ENCODE assay signal across 33 cellular contexts in the genomic region with DNA sequence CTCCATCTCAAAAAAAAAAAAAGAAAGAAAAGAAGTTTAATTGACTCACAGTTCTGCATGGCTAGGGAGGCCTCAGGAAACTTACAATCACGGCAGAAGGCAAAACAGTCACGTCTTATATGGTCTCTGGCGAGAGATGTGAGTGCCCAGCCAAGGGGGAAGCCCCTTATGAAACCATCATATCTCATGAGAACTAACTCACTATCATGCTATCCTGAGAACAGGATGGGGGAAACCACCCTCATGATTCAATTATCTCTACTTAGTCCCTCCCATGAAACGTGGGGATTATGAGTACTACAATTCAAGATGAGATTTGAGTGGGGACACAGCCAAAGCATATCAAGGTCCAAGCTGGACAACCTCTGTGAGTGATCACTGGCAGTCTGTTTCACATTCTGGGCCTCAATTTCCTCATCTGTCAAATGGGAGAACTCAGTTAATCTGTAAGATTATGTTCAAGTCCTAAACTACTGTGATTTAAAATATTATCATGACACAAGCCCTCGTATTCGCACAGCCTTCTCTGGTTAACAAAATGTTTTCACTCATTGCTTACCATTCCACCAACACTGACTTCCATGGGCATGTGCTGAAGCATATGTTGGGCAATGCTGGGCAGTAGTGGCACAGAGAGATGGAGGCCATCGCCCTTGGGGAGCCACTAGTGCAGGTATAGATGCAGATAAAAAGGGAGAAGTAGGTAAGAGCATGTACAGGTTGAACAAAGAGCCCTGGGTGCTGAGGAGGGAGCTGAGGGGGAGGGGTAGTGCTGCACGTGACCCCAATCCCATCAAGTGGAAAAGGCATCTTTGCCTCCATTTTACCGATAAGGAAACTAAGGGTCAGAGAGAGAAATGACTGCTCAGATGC. TPM values are rescaled to one million over a fixed set of nuclear protein-coding genes. Genes with fewer than 3 reads are reported as not detected.
DNase-seq lines count a peak whose midpoint lies in the region; ATAC-seq, FAIRE-seq and TF ChIP-seq lines count a peak whose summit lies in the region.
"Had no signal": no experiment of that assay in that cellular context is flagged by ENCODE, and none has a peak within 500 bp of the region (broad histone marks: within the 10 kb centered on the region; RNA-seq: fewer than 3 reads in every experiment).

No MANE protein-coding gene starts in this region.

- no peak overlapping the region for H3K27ac ChIP-seq in IMR-90 (ENCODE audit: insufficient read depth, low read length)
- no peak overlapping the region for H3K27ac ChIP-seq in H1 (ENCODE audit: low read depth, low read length)
- H3K27ac ChIP-seq in smooth muscle cell (ENCODE audit: low read depth), result peak overlapping the region; percentile 76
- H3K27ac ChIP-seq in CD8-positive, alpha-beta memory T cell (ENCODE audit: low read depth, low read length), result no peak overlapping the region
- H3K27ac ChIP-seq: gastrocnemius medialis, PC-9, right atrium auricular region, upper lobe of left lung had no signal

- H3K79me1 ChIP-seq in IMR-90 (ENCODE audit: low read depth in 1 of 2, low read length in 2 of 2) (no peaks in the 10 kb centered on the region), H1 (ENCODE audit: low read depth, low read length) (no peaks in the 10 kb centered on the region)

- H3K9me1 ChIP-seq in IMR-90 (ENCODE audit: insufficient read depth, low read length), result no peaks in the 10 kb centered on the region

- H3K18ac ChIP-seq in IMR-90 (ENCODE audit: low read depth, low read length) (no peak overlapping the region), H1 (ENCODE audit: extremely low read depth, low read length) (peak overlapping the region; percentile 100)

- H3K56ac ChIP-seq in IMR-90 (ENCODE audit: extremely low read depth, insufficient read depth, low read length), result no peak overlapping the region
- no peak overlapping the region for H3K56ac ChIP-seq in H1 (replicated peaks; ENCODE audit: insufficient read length, low read depth, low read length)

- H3K4me3 ChIP-seq in IMR-90 (ENCODE audit: insufficient read depth, low read depth, low read length), result no peak overlapping the region
- no peak overlapping the region for H3K4me3 ChIP-seq in H1 (ENCODE audit: extremely low read depth in 1 of 4, insufficient read depth in 2 of 4, low read depth in 3 of 4, low read length in 4 of 4)
- no peak overlapping the region for H3K4me3 ChIP-seq in smooth muscle cell
- H3K4me3 ChIP-seq in CD8-positive, alpha-beta memory T cell (ENCODE audit: low read length), result no peak overlapping the region
- H3K4me3 ChIP-seq in lower leg skin (ENCODE audit: low read depth, poor library complexity, severe bottlenecking), result no peak overlapping the region
- H3K4me3 ChIP-seq: gastrocnemius medialis, PC-9, right atrium auricular region, upper lobe of left lung had no signal

- H2BK120ac ChIP-seq in IMR-90 (ENCODE audit: low read depth, low read length), result no peak overlapping the region
- no peak overlapping the region for H2BK120ac ChIP-seq in H1 (replicated peaks; ENCODE audit: low read depth, low read length)

- peak overlapping the region; percentile 39 for H3K27ac Mint-ChIP-seq in activated naive CD4-positive, alpha-beta T cell treated with anti-CD3 and anti-CD28 coated beads, Interleukin-2, amount 10 ng/mL, durations not matched to agents 7 days and 5 days
- no peak overlapping the region for H3K27ac Mint-ChIP-seq in CD8-positive, alpha-beta memory T cell
- H3K27ac Mint-ChIP-seq: activated naive CD4-positive, alpha-beta T cell treated with anti-CD3 and anti-CD28 coated beads, Interleukin-2, amount 50 U/mL, for 24 hours had no signal

- no CpG with 5 or more reads among the region's 9 CpGs for WGBS in IMR-90 (ENCODE audit: extremely low coverage in 2 of 2, insufficient read length in 1 of 2), 2 experiments
- 82% methylated on average over 9 of the region's 9 CpGs; no CpG with 5 or more reads in 1 of the 2 experiments for WGBS in H1 (ENCODE audit: extremely low coverage in 1 of 2, insufficient coverage in 1 of 2, insufficient read length in 1 of 2, insufficient replicate concordance in 2 of 2, low coverage in 1 of 2, low lambda C conversion rate in 2 of 2, missing lambda C conversion rate in 1 of 2), 2 experiments
- WGBS in smooth muscle cell (ENCODE audit: low lambda C conversion rate), result 88% methylated on average over 9 of the region's 9 CpGs
- WGBS in lower leg skin, 2 donors, result 74 to 83% methylated on average over 9 of the region's 9 CpGs

- peak overlapping the region; percentile 60; the same call in 1 of the 2 replicates for H2BK20ac ChIP-seq in IMR-90 (ENCODE audit: low read depth, low read length)
- peak overlapping the region; percentile 100 for H2BK20ac ChIP-seq in H1 (ENCODE audit: low read length)

- H3K27me3 Mint-ChIP-seq in activated naive CD4-positive, alpha-beta T cell treated with anti-CD3 and anti-CD28 coated beads, Interleukin-2, amount 10 ng/mL, durations not matched to agents 7 days and 5 days, result peaks cover 24% of the 10 kb centered on the region
- peaks cover 0 to 1% of the 10 kb centered on the region in 2 donors for H3K27me3 Mint-ChIP-seq in CD8-positive, alpha-beta memory T cell
- H3K27me3 Mint-ChIP-seq: activated naive CD4-positive, alpha-beta T cell treated with anti-CD3 and anti-CD28 coated beads, Interleukin-2, amount 50 U/mL, for 24 hours had no signal

- no peak for ATAC-seq in IMR-90 (ENCODE audit: low read depth)
- ATAC-seq: gastrocnemius medialis, left cardiac atrium, Right ventricle myocardium inferior had no signal

- dilution Hi-C loops in IMR-90 (cut with HindIII; ENCODE audit: low sequenced_read_pairs, unreplicated experiment), result no loop called here

- H3K36me3 ChIP-seq in IMR-90 (ENCODE audit: control insufficient read depth, insufficient read depth, low read length) (no peaks in the 10 kb centered on the region), H1 (ENCODE audit: control insufficient read depth in 2 of 4, insufficient read depth in 4 of 4, low read length in 3 of 4) (no peaks in the 10 kb centered on the region), smooth muscle cell (ENCODE audit: low read depth) (no peaks in the 10 kb centered on the region)
- H3K36me3 ChIP-seq in CD8-positive, alpha-beta memory T cell (ENCODE audit: insufficient read depth, low read length), result no peaks in the 10 kb centered on the region
- H3K36me3 ChIP-seq: gastrocnemius medialis, right atrium auricular region, upper lobe of left lung had no signal

- intact Hi-C loops in IMR-90 (cut with micrococcal nuclease), result no loop called here
- intact Hi-C loops in lower leg skin (cut with DNase I; ENCODE audit: low total_unique reads), result no loop called here

- DNase-seq in activated naive CD4-positive, alpha-beta T cell treated with anti-CD3 and anti-CD28 coated beads, Interleukin-2, amount 10 ng/mL, durations not matched to agents 7 days and 5 days, result no peak
- DNase-seq in activated naive CD4-positive, alpha-beta T cell treated with Interleukin-2 at 50 U/mL for 16 hours, result no peak
- no peak for DNase-seq in IMR-90
- no peak for DNase-seq in H1 (ENCODE audit: low read depth in 1 of 2, low spot score in 2 of 2)
- no peak for DNase-seq in smooth muscle cell (lab: John Stamatoyannopoulos, UW; ENCODE audit: unreplicated experiment)
- no peak for DNase-seq in CD8-positive, alpha-beta memory T cell
- DNase-seq in lower leg skin (ENCODE audit: low spot score in 2 of 2), result no peak
- DNase-seq in NK-92 treated with Interleukin-12 subunit alpha and Interleukin-12 subunit beta, amount 100 ng/mL, for 24 hours (lab: John Stamatoyannopoulos, UW), result no peak
- DNase-seq: activated CD4-positive, alpha-beta T cell treated with anti-CD3 and anti-CD28 coated beads for 1 hour; anterior cingulate cortex; effector CD4-positive, alpha-beta T cell; EL; gastrocnemius medialis; hippocampal formation; KBM-7; left cardiac atrium; mammary epithelial cell; NCI-H1092 treated with DMSO at 0.1 percent for 48 hours; NCI-H187 treated with DMSO at 0.1 percent for 48 hours; NCI-H2171 treated with DMSO at 0.1 percent for 48 hours; NCI-H510A treated with DMSO at 0.1 percent for 48 hours; PC-9; posterior cingulate gyrus; stimulated activated CD4-positive, alpha-beta T cell treated with anti-CD3 and anti-CD28 coated beads, Interleukin-2, amount 100 ng/mL, for 24 hours; stimulated activated CD8-positive, alpha-beta memory T cell treated with anti-CD3 and anti-CD28 coated beads, Interleukin-4, amount 100 ng/mL, for 48 hours; upper lobe of left lung had no signal

- peaks cover 5% of the 10 kb centered on the region for H3K4me1 Mint-ChIP-seq in activated naive CD4-positive, alpha-beta T cell treated with anti-CD3 and anti-CD28 coated beads, Interleukin-2, amount 10 ng/mL, durations not matched to agents 7 days and 5 days
- no peaks in the 10 kb centered on the region for H3K4me1 Mint-ChIP-seq in CD8-positive, alpha-beta memory T cell
- H3K4me1 Mint-ChIP-seq: activated naive CD4-positive, alpha-beta T cell treated with anti-CD3 and anti-CD28 coated beads, Interleukin-2, amount 50 U/mL, for 24 hours had no signal

- POLR2A ChIA-PET in IMR-90 (lab: Charles Lee; ENCODE audit: unreplicated experiment) (no interaction called here), H1 (lab: Charles Lee; ENCODE audit: partially characterized antibody) (interaction anchor here (1.5 to 7.6 kb wide), 6 partner anchors 9 to 218 kb away, joined by 3 to 140 read pairs (median 10); a partner anchor contains a TSS)
- POLR2A ChIA-PET in CD8-positive, alpha-beta memory T cell (lab: Charles Lee), result no interaction called here

- H2AK5ac ChIP-seq in IMR-90 (ENCODE audit: low read depth, low read length) (0 out of 2 replicates have a peak overlapping the region, but pooled peaks have one; percentile 16), H1 (ENCODE audit: low read depth, low read length) (peak overlapping the region; percentile 57)

- no peak overlapping the region for H2BK5ac ChIP-seq in IMR-90 (ENCODE audit: low read depth, low read length, poor library complexity, severe bottlenecking)
- H2BK5ac ChIP-seq in H1 (ENCODE audit: low read depth, low read length), result peak overlapping the region; percentile 99; the same call in 1 of the 2 replicates

- CTCF ChIA-PET in activated naive CD4-positive, alpha-beta T cell treated with anti-CD3 and anti-CD28 coated beads, Interleukin-2, amount 10 ng/mL, durations not matched to agents 7 days and 5 days (lab: Charles Lee), result no interaction called here
- CTCF ChIA-PET in IMR-90 (lab: Yijun Ruan, JAX), result no interaction called here
- CTCF ChIA-PET in H1 (lab: Charles Lee; ENCODE audit: partially characterized antibody), result interaction anchor here (1.9 to 2.0 kb wide), 2 partner anchors 8 to 90 kb away, joined by 4 to 5 read pairs; no protein-coding TSS in a partner anchor
- CTCF ChIA-PET in CD8-positive, alpha-beta memory T cell (lab: Charles Lee), result no interaction called here

- no peak overlapping the region for H4K8ac ChIP-seq in IMR-90 (ENCODE audit: low read depth in 2 of 2, low read length in 2 of 2)
- H4K8ac ChIP-seq in H1 (ENCODE audit: extremely low read depth, insufficient read depth, low read length), result no peak overlapping the region

- H3K4me2 ChIP-seq in IMR-90 (ENCODE audit: low read depth, low read length) (no peak overlapping the region), H1 (ENCODE audit: insufficient read depth in 1 of 2, low read depth in 2 of 2, low read length in 2 of 2) (peak overlapping the region in 1 of 2 experiments; percentile 55; a peak in 1 of 4 replicates), smooth muscle cell (no peak overlapping the region)
- H3K4me2 ChIP-seq: PC-9, SK-N-SH had no signal

- no peak for TF ChIP-seq POLR2A in IMR-90 (IDR thresholded peaks at IDR 0.05; ENCODE audit: low read depth, low read length)
- TF ChIP-seq POLR2A in H1 (IDR thresholded peaks at IDR 0.05; ENCODE audit: control extremely low read depth in 1 of 2, low read depth in 2 of 2, low read length in 2 of 2), result no peak
- no peak for TF ChIP-seq POLR2A in lower leg skin (IDR thresholded peaks at IDR 0.05)

- H3K4ac ChIP-seq in IMR-90 (ENCODE audit: low read depth, low read length) (no peak overlapping the region), H1 (replicated peaks; ENCODE audit: insufficient read length, low read depth, low read length) (no peak overlapping the region)

- peak overlapping the region; percentile 100; the same call in 1 of the 2 replicates for H2BK12ac ChIP-seq in H1 (ENCODE audit: low read depth, low read length)

- H3K4me1 ChIP-seq in IMR-90 (ENCODE audit: control insufficient read depth, insufficient read depth, low read length) (no peaks in the 10 kb centered on the region), H1 (replicated peaks in 1 of 4; ENCODE audit: control insufficient read depth in 3 of 4, insufficient read depth in 4 of 4, low read length in 3 of 4) (peaks cover 21 to 40% (median 28%) of the 10 kb centered on the region in 4 experiments), smooth muscle cell (ENCODE audit: low read depth) (peaks cover 41% of the 10 kb centered on the region)
- H3K4me1 ChIP-seq in CD8-positive, alpha-beta memory T cell (ENCODE audit: insufficient read depth, low read length), result no peaks in the 10 kb centered on the region
- H3K4me1 ChIP-seq: gastrocnemius medialis, right atrium auricular region had no signal

- H4K5ac ChIP-seq in IMR-90 (ENCODE audit: low read depth, low read length) (no peak overlapping the region), H1 (ENCODE audit: insufficient read length, low read depth, low read length) (no peak overlapping the region)

- in situ Hi-C loops in IMR-90 (cut with MboI; ENCODE audit: low sequenced_read_pairs), result no loop called here

- no peaks in the 10 kb centered on the region for H3K9me3 Mint-ChIP-seq in activated naive CD4-positive, alpha-beta T cell treated with anti-CD3 and anti-CD28 coated beads, Interleukin-2, amount 10 ng/mL, durations not matched to agents 7 days and 5 days
- H3K9me3 Mint-ChIP-seq in CD8-positive, alpha-beta memory T cell, result no peaks in the 10 kb centered on the region
- H3K9me3 Mint-ChIP-seq: activated naive CD4-positive, alpha-beta T cell treated with anti-CD3 and anti-CD28 coated beads, Interleukin-2, amount 50 U/mL, for 24 hours had no signal

- no peaks in the 10 kb centered on the region for H3K36me3 Mint-ChIP-seq in activated naive CD4-positive, alpha-beta T cell treated with anti-CD3 and anti-CD28 coated beads, Interleukin-2, amount 10 ng/mL, durations not matched to agents 7 days and 5 days
- H3K36me3 Mint-ChIP-seq in CD8-positive, alpha-beta memory T cell, result no peaks in the 10 kb centered on the region
- H3K36me3 Mint-ChIP-seq: activated naive CD4-positive, alpha-beta T cell treated with anti-CD3 and anti-CD28 coated beads, Interleukin-2, amount 50 U/mL, for 24 hours had no signal

- no peaks in the 10 kb centered on the region; the same call in 1 of the 2 replicates for H3K23me2 ChIP-seq in H1 (ENCODE audit: low read depth, low read length)

- H2BK15ac ChIP-seq in IMR-90 (ENCODE audit: low read depth, low read length) (no peak overlapping the region), H1 (ENCODE audit: low read length) (peak overlapping the region; percentile 3; the same call in 1 of the 2 replicates)

- no TSS peak for BruUV-seq in IMR-90 (replicated peaks; lab: Mats Ljungman, UMichigan)

- no peak overlapping the region for H3K9ac ChIP-seq in IMR-90 (ENCODE audit: low read depth, low read length)
- H3K9ac ChIP-seq in H1 (replicated peaks in 1 of 4; ENCODE audit: extremely low read depth in 1 of 4, low read depth in 3 of 4, low read length in 3 of 4), result no peak overlapping the region
- H3K9ac ChIP-seq in smooth muscle cell (ENCODE audit: low read depth), result no peak overlapping the region
- H3K9ac ChIP-seq: SK-N-SH had no signal

- H3K79me2 ChIP-seq in H1 (ENCODE audit: control insufficient read depth in 1 of 2, insufficient read depth in 2 of 2, low read length in 2 of 2) (no peaks in the 10 kb centered on the region), smooth muscle cell (ENCODE audit: low read depth) (no peaks in the 10 kb centered on the region)

- TF ChIP-seq RAD21 in IMR-90 (IDR thresholded peaks at IDR 0.05; ENCODE audit: low read length) (no peak), H1 (IDR thresholded peaks at IDR 0.05 in 1 of 2, conservative IDR thresholded peaks at IDR 0.05 in 1 of 2; ENCODE audit: low read depth in 2 of 2, low read length in 2 of 2) (no peak)

- H3K14ac ChIP-seq in IMR-90 (replicated peaks; ENCODE audit: low read depth, low read length) (no peak overlapping the region), H1 (ENCODE audit: insufficient read length) (no peak overlapping the region)

- TF ChIP-seq CTCF in IMR-90 (conservative IDR thresholded peaks at IDR 0.05; ENCODE audit: low read depth, low read length), result no peak
- no peak for TF ChIP-seq CTCF in H1 (IDR thresholded peaks at IDR 0.05; ENCODE audit: control extremely low read depth in 1 of 3, insufficient read depth in 1 of 3, low read depth in 1 of 3, low read length in 3 of 3)
- no peak for TF ChIP-seq CTCF in smooth muscle cell (IDR thresholded peaks at IDR 0.05; ENCODE audit: borderline replicate concordance, insufficient read depth, poor library complexity, severe bottlenecking)
- TF ChIP-seq CTCF in lower leg skin (IDR thresholded peaks at IDR 0.05), result no peak

- no peak for FAIRE-seq in H1 (lab: Jason Lieb, UNC)
- FAIRE-seq: bronchial epithelial cell, colon, GM18507 had no signal

- no peak for TF ChIP-seq EP300 in H1 (IDR thresholded peaks at IDR 0.05; ENCODE audit: borderline replicate concordance in 1 of 2, low read depth in 2 of 2, low read length in 2 of 2)

- H4K20me1 ChIP-seq in IMR-90 (ENCODE audit: insufficient read depth, low read length) (no peaks in the 10 kb centered on the region), H1 (replicated peaks in 1 of 2; ENCODE audit: control insufficient read depth in 1 of 2, insufficient read depth in 2 of 2, low read length in 2 of 2) (no peaks in the 10 kb centered on the region), smooth muscle cell (ENCODE audit: low read depth) (no peaks in the 10 kb centered on the region)

- H4K91ac ChIP-seq in IMR-90 (ENCODE audit: insufficient read depth, low read depth, low read length) (no peak overlapping the region), H1 (replicated peaks; ENCODE audit: insufficient read length, low read length) (peak overlapping the region; percentile 48)

- H3K9me3 ChIP-seq in IMR-90 (ENCODE audit: control insufficient read depth, insufficient read depth, low read length), result no peaks in the 10 kb centered on the region
- H3K9me3 ChIP-seq in H1 (ENCODE audit: insufficient read depth in 2 of 2, low read depth in 1 of 2, low read length in 1 of 2), result no peaks in the 10 kb centered on the region
- H3K9me3 ChIP-seq in smooth muscle cell (replicated peaks; ENCODE audit: low read depth), result no peaks in the 10 kb centered on the region
- H3K9me3 ChIP-seq in CD8-positive, alpha-beta memory T cell (ENCODE audit: low read length), result no peaks in the 10 kb centered on the region
- H3K9me3 ChIP-seq: gastrocnemius medialis, right atrium auricular region, SK-N-SH, upper lobe of left lung had no signal

- no peaks in the 10 kb centered on the region for H3F3A ChIP-seq in smooth muscle cell (ENCODE audit: low read depth)

- H3K23ac ChIP-seq in IMR-90 (ENCODE audit: low read depth, low read length) (no peak overlapping the region), H1 (ENCODE audit: insufficient read length) (no peak overlapping the region)

- H3K4me3 Mint-ChIP-seq in activated naive CD4-positive, alpha-beta T cell treated with anti-CD3 and anti-CD28 coated beads, Interleukin-2, amount 10 ng/mL, durations not matched to agents 7 days and 5 days, result no peak overlapping the region
- H3K4me3 Mint-ChIP-seq in CD8-positive, alpha-beta memory T cell, result no peak overlapping the region
- H3K4me3 Mint-ChIP-seq: activated naive CD4-positive, alpha-beta T cell treated with anti-CD3 and anti-CD28 coated beads, Interleukin-2, amount 50 U/mL, for 24 hours had no signal

- H2AFZ ChIP-seq in IMR-90 (replicated peaks; ENCODE audit: low read length, poor library complexity), result no peak overlapping the region
- no peak overlapping the region for H2AFZ ChIP-seq in H1 (ENCODE audit: low read length)
- no peak overlapping the region for H2AFZ ChIP-seq in smooth muscle cell (ENCODE audit: low read depth)
- H2AFZ ChIP-seq: PC-9 had no signal

- peak overlapping the region; percentile 10 for H2AK9ac ChIP-seq in IMR-90 (replicated peaks; ENCODE audit: low read depth, low read length, poor library complexity)

- peaks cover 2% of the 10 kb centered on the region; the same call in 1 of the 2 replicates for H3K27me3 ChIP-seq in IMR-90 (ENCODE audit: control insufficient read depth, insufficient read depth, low read length)
- no peaks in the 10 kb centered on the region for H3K27me3 ChIP-seq in H1 (replicated peaks in 1 of 4; ENCODE audit: control insufficient read depth in 3 of 4, extremely low read depth in 1 of 4, insufficient read depth in 3 of 4, low read length in 3 of 4)
- H3K27me3 ChIP-seq in smooth muscle cell (ENCODE audit: low read depth), result no peaks in the 10 kb centered on the region
- no peaks in the 10 kb centered on the region for H3K27me3 ChIP-seq in CD8-positive, alpha-beta memory T cell (ENCODE audit: insufficient read depth, low read length, poor library complexity, severe bottlenecking)

RNA-seq across cellular contexts. Expression of a gene that starts 46.2 kb away (rescaled TPM):
- total RNA-seq in IMR-90 (2012; rRNA removed) (203 and 395 TPM in 2 replicates), smooth muscle cell (749 and 1,091 TPM in 2 replicates), lower leg skin (1,000 to 10,000 TPM in 2 of 4 donors, 100 to 1,000 TPM in 2; 488 to 2,308 (median 910) TPM)
- polyA plus RNA-seq in IMR-90 (2012; rRNA removed) (200 and 208 TPM in 2 replicates), H1 (2011; rRNA removed) (308 and 434 TPM in 2 replicates), smooth muscle cell (275 and 842 TPM in 2 replicates)
- polyA plus RNA-seq in IMR-90 (2012; cell fraction: cytosol; rRNA removed), result 557 and 944 TPM in 2 replicates
- 202 and 690 TPM in 2 replicates for polyA plus RNA-seq in IMR-90 (2012; cell fraction: nucleus; rRNA removed; ENCODE audit: low replicate concordance)
- total RNA-seq in H1 (2021; fragmentation: NEBNext Ultra II Directional; extraction: Animal tissue kit (Norgen Biotek cat#: 25700)), result 230 and 239 TPM in 2 replicates
- 236 TPM for polyA plus RNA-seq in H1 (2011; cell fraction: cytosol; rRNA removed)
- polyA plus RNA-seq in H1 (2011; cell fraction: nucleus; rRNA removed), result 357 TPM
- polyA plus RNA-seq in H1 (2012, experiment 1 of 2), result 162 to 242 TPM (median 209 TPM) in 4 replicates
- 247 TPM for polyA plus RNA-seq in H1 (2012, experiment 2 of 2)
- 529 TPM for polyA plus RNA-seq in H1 (2013, experiment 1 of 2)
- polyA plus RNA-seq in H1 (2013, experiment 2 of 2), result 510 TPM
- polyA minus RNA-seq in H1 (2011; rRNA and poly(A)+ RNA removed), result 208 and 234 TPM in 2 replicates
- polyA minus RNA-seq in H1 (2011; cell fraction: cytosol; rRNA and poly(A)+ RNA removed), result 142 TPM
- polyA minus RNA-seq in H1 (2011; cell fraction: nucleus; rRNA and poly(A)+ RNA removed), result 197 TPM
- total RNA-seq in CD8-positive, alpha-beta memory T cell, result 100 to 1,000 TPM; 103 to 108 TPM
- polyA plus RNA-seq in CD8-positive, alpha-beta memory T cell, result 42.6 TPM
